8 cellular contexts compared by ENCODE assay signal in genomic region chr1:212950243-212951057, GRCh38. TPM values are rescaled to one million over a fixed set of nuclear protein-coding genes. Genes with fewer than 3 reads are reported as not detected.
DNase-seq lines count a peak whose midpoint lies in the region; ATAC-seq and TF ChIP-seq lines count a peak whose summit lies in the region.

Gene VASH2, plus strand, starts transcription at chr1:212950541. Its CDS starts 1,002 bp downstream, at chr1:212951543.

- H3K27ac ChIP-seq in osteoblast (ENCODE audit: low read depth, low read length), result no peak within 1 kb of the TSS
- H3K27ac ChIP-seq in tibial nerve, result no peak within 1 kb of the TSS

- H3K4me3 ChIP-seq in osteoblast (ENCODE audit: insufficient read depth, low read length) (peak within 1 kb of the TSS; percentile 70), tibial nerve (peak within 1 kb of the TSS; percentile 28 to 60 (median 40))

- H3K4me1 Mint-ChIP-seq in activated naive CD4-positive, alpha-beta T cell treated with anti-CD3 and anti-CD28 coated beads for 36 hours (ENCODE audit: low read depth), result peaks cover 8% of the 10 kb centered on the region

- H4K20me1 ChIP-seq in osteoblast (ENCODE audit: insufficient read depth, low read length), result no peaks in the 10 kb centered on the region

- WGBS in tibial nerve, 2 donors, result 1 to 2% methylated on average over 33 to 41 of the region's 59 CpGs

- no peak for TF ChIP-seq CTCF in osteoblast (IDR thresholded peaks at IDR 0.05; ENCODE audit: extremely low read depth, low read depth, low read length)
- TF ChIP-seq CTCF in tibial nerve (IDR thresholded peaks at IDR 0.05), result no peak

- H3K27me3 ChIP-seq in osteoblast (ENCODE audit: insufficient read depth, low read length), result peaks cover 41% of the 10 kb centered on the region
- peaks cover 0 to 22% of the 10 kb centered on the region in 2 donors for H3K27me3 ChIP-seq in tibial nerve

- H2AFZ ChIP-seq in osteoblast (ENCODE audit: low read length), result peak within 1 kb of the TSS; percentile 71

- intact Hi-C loops in activated naive CD4-positive, alpha-beta T cell treated with anti-CD3 and anti-CD28 coated beads for 36 hours (cut with micrococcal nuclease), result loop anchor here (1.0 to 5.0 kb wide), 2 partner anchors 37 to 92 kb away; partner anchors contain the start of gene FLVCR1
- intact Hi-C loops in head of caudate nucleus (cut with DNase I), result no loop called here

- no peak for TF ChIP-seq EP300 in tibial nerve (IDR thresholded peaks at IDR 0.05)

- peak within 1 kb of the TSS; percentile 77 for H3K4me3 Mint-ChIP-seq in activated naive CD4-positive, alpha-beta T cell treated with anti-CD3 and anti-CD28 coated beads for 36 hours

- DNase-seq in DMS79 (lab: John Stamatoyannopoulos, UW) (peak; percentile 77), HuH-7.5 (ENCODE audit: low spot score) (peak; percentile 94), RPMI8226 (peak; percentile 89), head of caudate nucleus (peak; percentile 77 to 96 (median 90)), osteoblast (ENCODE audit: insufficient read length, low spot score, missing footprints) (peak; percentile 98), tibial nerve (ENCODE audit: low spot score in 2 of 2) (peak; percentile 56 to 75)
- DNase-seq in activated naive CD4-positive, alpha-beta T cell treated with anti-CD3 and anti-CD28 coated beads for 36 hours, result peak; percentile 80

- H3K79me2 ChIP-seq in osteoblast (ENCODE audit: insufficient read depth, low read length), result no peaks in the 10 kb centered on the region

- no peaks in the 10 kb centered on the region for H3K9me3 Mint-ChIP-seq in activated naive CD4-positive, alpha-beta T cell treated with anti-CD3 and anti-CD28 coated beads for 36 hours

- no peak within 1 kb of the TSS for H3K27ac Mint-ChIP-seq in activated naive CD4-positive, alpha-beta T cell treated with anti-CD3 and anti-CD28 coated beads for 36 hours

- peaks cover 3% of the 10 kb centered on the region for H3K4me1 ChIP-seq in osteoblast (ENCODE audit: insufficient read depth, low read length)
- peaks cover 0 to 22% (median 4%) of the 10 kb centered on the region in 4 donors for H3K4me1 ChIP-seq in tibial nerve

- H3K4me2 ChIP-seq in osteoblast (ENCODE audit: insufficient read depth, low read length), result peak within 1 kb of the TSS; percentile 77

- no peaks in the 10 kb centered on the region for H3K36me3 ChIP-seq in osteoblast (ENCODE audit: insufficient read depth, low read length)
- H3K36me3 ChIP-seq in tibial nerve, result no peaks in the 10 kb centered on the region

- peaks cover 41% of the 10 kb centered on the region for H3K27me3 Mint-ChIP-seq in activated naive CD4-positive, alpha-beta T cell treated with anti-CD3 and anti-CD28 coated beads for 36 hours (ENCODE audit: low read depth)

- TF ChIP-seq POLR2A in tibial nerve (IDR thresholded peaks at IDR 0.05), result no peak

- CTCF ChIA-PET in activated naive CD4-positive, alpha-beta T cell treated with anti-CD3 and anti-CD28 coated beads for 36 hours (lab: Charles Lee), result interaction anchor here (1.4 kb wide), 1 partner anchor 12 kb away, joined by 3 read pairs; no protein-coding TSS in a partner anchor

- no peaks in the 10 kb centered on the region for H3K36me3 Mint-ChIP-seq in activated naive CD4-positive, alpha-beta T cell treated with anti-CD3 and anti-CD28 coated beads for 36 hours (ENCODE audit: low read depth)

- H3K9me3 ChIP-seq in osteoblast (ENCODE audit: low read depth, low read length), result no peaks in the 10 kb centered on the region
- H3K9me3 ChIP-seq in tibial nerve, result no peaks in the 10 kb centered on the region

- ATAC-seq in GM21526 (IDR thresholded peaks at IDR 0.05; ENCODE audit: low FRiP score, unreplicated experiment), result peak; percentile 93

RNA-seq across cellular contexts. Expression of gene VASH2, which starts in this region (rescaled TPM):
- 1 to 10 TPM in 1 of 2 experiments, under 1 TPM in 1; 0.38 to 1.2 TPM for total RNA-seq in activated naive CD4-positive, alpha-beta T cell treated with anti-CD3 and anti-CD28 coated beads for 36 hours
- 1.1 and 2.1 TPM in 2 replicates for total RNA-seq in osteoblast
- total RNA-seq in tibial nerve, result under 1 TPM; under 0.01 to 0.63 (median 0.35) TPM

Comparison
In these comparisons a context has a peak if more than half of its experiments do, and no peak if none do; other contexts are left out.
1. Peak in DNase-seq and H3K4me3 ChIP-seq in tibial nerve; RNA of the gene not detected or under 1 TPM.